ENCODE assay signal across 1 cellular context in the genomic region with DNA sequence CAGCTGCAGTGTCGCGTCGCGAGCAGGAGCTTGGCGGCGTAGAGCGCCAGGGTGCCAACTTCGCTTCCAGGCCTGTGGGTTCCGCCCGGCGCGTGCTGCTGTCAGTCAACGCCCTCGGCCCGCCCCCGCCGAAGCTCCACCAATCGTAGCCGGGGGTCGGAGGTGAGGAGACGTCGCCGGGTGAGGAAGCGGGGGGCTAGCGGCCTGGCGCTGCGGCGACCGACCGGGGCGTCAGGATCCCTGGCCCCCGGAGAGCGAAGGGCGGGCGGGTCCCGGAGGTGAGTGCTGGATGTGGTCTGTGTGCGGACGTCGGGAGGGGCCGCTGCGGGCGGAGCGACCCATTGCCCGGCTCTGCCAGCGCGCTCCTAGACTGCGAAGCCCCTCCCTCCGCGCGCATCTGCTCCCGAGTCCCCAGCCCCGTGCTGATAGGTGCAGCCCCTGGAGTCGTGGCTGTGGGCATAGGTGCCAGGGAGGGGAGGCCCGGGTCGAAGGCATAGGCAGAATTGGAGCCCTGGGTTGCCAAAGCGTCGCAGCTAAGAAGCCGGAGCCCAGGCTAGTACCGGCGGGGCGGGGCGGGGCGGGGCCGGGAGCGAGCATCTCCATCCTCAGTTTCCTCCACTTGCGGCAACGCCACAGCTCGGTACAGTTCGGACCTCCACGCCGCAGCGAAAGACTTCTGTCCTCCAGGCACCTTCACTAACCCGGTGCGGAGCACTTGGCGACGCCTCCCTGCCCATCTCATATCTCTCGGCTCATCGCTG.
A peak's percentile ranks its signal among the peaks of the same experiment; 100 is the strongest.
TF ChIP-seq lines count a peak whose summit lies in the region.

A gene (plus strand): TSS at position 165 of the 761 bp plus-strand sequence. CDS start 6,386 bp downstream, outside the sequence.

TF ChIP-seq in HepG2, 621 proteins besides CTCF, POLR2A, EP300 and RAD21 (continued from another document):
- TF ChIP-seq LCORL (IDR thresholded peaks at IDR 0.05) = no peak
- TF ChIP-seq LCORL (CRISPR knock-in tag; IDR thresholded peaks at IDR 0.05) = peak; percentile 33; the same call in 1 of the 2 replicates
- peak; percentile 43; the same call in 1 of the 2 replicates for TF ChIP-seq MTA1 (CRISPR knock-in tag; IDR thresholded peaks at IDR 0.05; ENCODE audit: borderline replicate concordance)
- TF ChIP-seq MIER3 (CRISPR knock-in tag; IDR thresholded peaks at IDR 0.05; ENCODE audit: borderline replicate concordance) = peak; percentile 15; the same call in 1 of the 2 replicates
- 0 out of 2 replicates have a peak, but pooled peaks have one; percentile 84 for TF ChIP-seq CC2D1A (CRISPR knock-in tag; IDR thresholded peaks at IDR 0.05)
- TF ChIP-seq DR1 (CRISPR knock-in tag; IDR thresholded peaks at IDR 0.05) = 0 out of 2 replicates have a peak, but pooled peaks have one; percentile 62
- TF ChIP-seq ZNF335 (CRISPR knock-in tag; IDR thresholded peaks at IDR 0.05) = peak; percentile 30; the same call in 1 of the 2 replicates
- TF ChIP-seq ZNF776 (CRISPR knock-in tag; IDR thresholded peaks at IDR 0.05) = peak; percentile 57
- TF ChIP-seq NR2C2 (CRISPR knock-in tag; IDR thresholded peaks at IDR 0.05; ENCODE audit: borderline replicate concordance) = peak; percentile 98
- TF ChIP-seq TEAD3 (CRISPR knock-in tag; optimal IDR thresholded peaks at IDR 0.05; ENCODE audit: borderline replicate concordance) = peak; percentile 62
- TF ChIP-seq YEATS4 (CRISPR knock-in tag; IDR thresholded peaks at IDR 0.05; ENCODE audit: borderline replicate concordance) = peak; percentile 70
- TF ChIP-seq KDM6A (CRISPR knock-in tag; IDR thresholded peaks at IDR 0.05; ENCODE audit: low read depth) = no peak
- 0 out of 2 replicates have a peak, but pooled peaks have one; percentile 76 for TF ChIP-seq ZNF431 (CRISPR knock-in tag; IDR thresholded peaks at IDR 0.05; ENCODE audit: borderline replicate concordance, low read depth)
- TF ChIP-seq IRX3 (CRISPR knock-in tag; IDR thresholded peaks at IDR 0.05; ENCODE audit: borderline replicate concordance, low read depth) = peak; percentile 69; the same call in 1 of the 2 replicates
- TF ChIP-seq KDM2A (CRISPR knock-in tag; IDR thresholded peaks at IDR 0.05; ENCODE audit: borderline replicate concordance, low read depth) = peak; percentile 85
- peak; percentile 70; the same call in 1 of the 2 replicates for TF ChIP-seq PRMT3 (CRISPR knock-in tag; IDR thresholded peaks at IDR 0.05; ENCODE audit: borderline replicate concordance, low read depth)
- 0 out of 2 replicates have a peak, but pooled peaks have one; percentile 55 for TF ChIP-seq ESRRA (CRISPR knock-in tag; IDR thresholded peaks at IDR 0.05; ENCODE audit: low read depth)
- TF ChIP-seq, protein P1, sequence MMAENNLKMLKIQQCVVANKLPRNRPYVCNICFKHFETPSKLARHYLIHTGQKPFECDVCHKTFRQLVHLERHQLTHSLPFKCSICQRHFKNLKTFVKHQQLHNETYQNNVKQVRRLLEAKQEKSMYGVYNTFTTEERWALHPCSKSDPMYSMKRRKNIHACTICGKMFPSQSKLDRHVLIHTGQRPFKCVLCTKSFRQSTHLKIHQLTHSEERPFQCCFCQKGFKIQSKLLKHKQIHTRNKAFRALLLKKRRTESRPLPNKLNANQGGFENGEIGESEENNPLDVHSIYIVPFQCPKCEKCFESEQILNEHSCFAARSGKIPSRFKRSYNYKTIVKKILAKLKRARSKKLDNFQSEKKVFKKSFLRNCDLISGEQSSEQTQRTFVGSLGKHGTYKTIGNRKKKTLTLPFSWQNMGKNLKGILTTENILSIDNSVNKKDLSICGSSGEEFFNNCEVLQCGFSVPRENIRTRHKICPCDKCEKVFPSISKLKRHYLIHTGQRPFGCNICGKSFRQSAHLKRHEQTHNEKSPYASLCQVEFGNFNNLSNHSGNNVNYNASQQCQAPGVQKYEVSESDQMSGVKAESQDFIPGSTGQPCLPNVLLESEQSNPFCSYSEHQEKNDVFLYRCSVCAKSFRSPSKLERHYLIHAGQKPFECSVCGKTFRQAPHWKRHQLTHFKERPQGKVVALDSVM (CRISPR knock-in tag; IDR thresholded peaks at IDR 0.05) = no peak
- 0 out of 2 replicates have a peak, but pooled peaks have one; percentile 1 for TF ChIP-seq ZBTB3 (CRISPR knock-in tag; IDR thresholded peaks at IDR 0.05; ENCODE audit: borderline replicate concordance, low read depth)
- no peak for TF ChIP-seq ZNF292 (CRISPR knock-in tag; IDR thresholded peaks at IDR 0.05; ENCODE audit: borderline replicate concordance, low read depth)
- TF ChIP-seq, protein P2, sequence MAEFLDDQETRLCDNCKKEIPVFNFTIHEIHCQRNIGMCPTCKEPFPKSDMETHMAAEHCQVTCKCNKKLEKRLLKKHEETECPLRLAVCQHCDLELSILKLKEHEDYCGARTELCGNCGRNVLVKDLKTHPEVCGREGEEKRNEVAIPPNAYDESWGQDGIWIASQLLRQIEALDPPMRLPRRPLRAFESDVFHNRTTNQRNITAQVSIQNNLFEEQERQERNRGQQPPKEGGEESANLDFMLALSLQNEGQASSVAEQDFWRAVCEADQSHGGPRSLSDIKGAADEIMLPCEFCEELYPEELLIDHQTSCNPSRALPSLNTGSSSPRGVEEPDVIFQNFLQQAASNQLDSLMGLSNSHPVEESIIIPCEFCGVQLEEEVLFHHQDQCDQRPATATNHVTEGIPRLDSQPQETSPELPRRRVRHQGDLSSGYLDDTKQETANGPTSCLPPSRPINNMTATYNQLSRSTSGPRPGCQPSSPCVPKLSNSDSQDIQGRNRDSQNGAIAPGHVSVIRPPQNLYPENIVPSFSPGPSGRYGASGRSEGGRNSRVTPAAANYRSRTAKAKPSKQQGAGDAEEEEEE (CRISPR knock-in tag; IDR thresholded peaks at IDR 0.05; ENCODE audit: borderline replicate concordance) = no peak
- peak; percentile 87 for TF ChIP-seq NFKB2 (CRISPR knock-in tag; IDR thresholded peaks at IDR 0.05; ENCODE audit: borderline replicate concordance)
- peak; percentile 89 for TF ChIP-seq NFYC (CRISPR knock-in tag; IDR thresholded peaks at IDR 0.05)
- TF ChIP-seq ARNT (IDR thresholded peaks at IDR 0.05) = no peak
- no peak for TF ChIP-seq TRIM24 (CRISPR knock-in tag; IDR thresholded peaks at IDR 0.05)
- TF ChIP-seq ZFP36L2 (CRISPR knock-in tag; IDR thresholded peaks at IDR 0.05) = no peak
- no peak; the same call in 1 of the 2 replicates for TF ChIP-seq ZNF296 (CRISPR knock-in tag; conservative IDR thresholded peaks at IDR 0.05)
- no peak for TF ChIP-seq RBM22 (optimal IDR thresholded peaks at IDR 0.05; ENCODE audit: low read length)
- TF ChIP-seq, protein P3, sequence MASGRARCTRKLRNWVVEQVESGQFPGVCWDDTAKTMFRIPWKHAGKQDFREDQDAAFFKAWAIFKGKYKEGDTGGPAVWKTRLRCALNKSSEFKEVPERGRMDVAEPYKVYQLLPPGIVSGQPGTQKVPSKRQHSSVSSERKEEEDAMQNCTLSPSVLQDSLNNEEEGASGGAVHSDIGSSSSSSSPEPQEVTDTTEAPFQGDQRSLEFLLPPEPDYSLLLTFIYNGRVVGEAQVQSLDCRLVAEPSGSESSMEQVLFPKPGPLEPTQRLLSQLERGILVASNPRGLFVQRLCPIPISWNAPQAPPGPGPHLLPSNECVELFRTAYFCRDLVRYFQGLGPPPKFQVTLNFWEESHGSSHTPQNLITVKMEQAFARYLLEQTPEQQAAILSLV (CRISPR knock-in tag; IDR thresholded peaks at IDR 0.05; ENCODE audit: borderline replicate concordance) = no peak
- peak; percentile 48; the same call in 1 of the 2 replicates for TF ChIP-seq ZNF136 (CRISPR knock-in tag; IDR thresholded peaks at IDR 0.05; ENCODE audit: low read depth)
- TF ChIP-seq RNF2 (conservative IDR thresholded peaks at IDR 0.05; ENCODE audit: low read depth) = peak; percentile 76; the same call in 1 of the 2 replicates
- TF ChIP-seq ZMYM3 (CRISPR knock-in tag; IDR thresholded peaks at IDR 0.05) = no peak
- TF ChIP-seq ZNF674 (CRISPR knock-in tag; IDR thresholded peaks at IDR 0.05; ENCODE audit: low read depth) = 0 out of 2 replicates have a peak, but pooled peaks have one; percentile 6
- no peak for TF ChIP-seq XBP1 (CRISPR knock-in tag; IDR thresholded peaks at IDR 0.05)
- TF ChIP-seq ZSCAN22 (CRISPR knock-in tag; IDR thresholded peaks at IDR 0.05) = 0 out of 2 replicates have a peak, but pooled peaks have one; percentile 42
- TF ChIP-seq, protein P4, sequence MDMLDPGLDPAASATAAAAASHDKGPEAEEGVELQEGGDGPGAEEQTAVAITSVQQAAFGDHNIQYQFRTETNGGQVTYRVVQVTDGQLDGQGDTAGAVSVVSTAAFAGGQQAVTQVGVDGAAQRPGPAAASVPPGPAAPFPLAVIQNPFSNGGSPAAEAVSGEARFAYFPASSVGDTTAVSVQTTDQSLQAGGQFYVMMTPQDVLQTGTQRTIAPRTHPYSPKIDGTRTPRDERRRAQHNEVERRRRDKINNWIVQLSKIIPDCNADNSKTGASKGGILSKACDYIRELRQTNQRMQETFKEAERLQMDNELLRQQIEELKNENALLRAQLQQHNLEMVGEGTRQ (IDR thresholded peaks at IDR 0.05; ENCODE audit: low read depth, low read length) = no peak
- TF ChIP-seq, protein P4 (CRISPR knock-in tag; IDR thresholded peaks at IDR 0.05; ENCODE audit: borderline replicate concordance) = peak; percentile 59; the same call in 1 of the 2 replicates
- TF ChIP-seq, protein P5, sequence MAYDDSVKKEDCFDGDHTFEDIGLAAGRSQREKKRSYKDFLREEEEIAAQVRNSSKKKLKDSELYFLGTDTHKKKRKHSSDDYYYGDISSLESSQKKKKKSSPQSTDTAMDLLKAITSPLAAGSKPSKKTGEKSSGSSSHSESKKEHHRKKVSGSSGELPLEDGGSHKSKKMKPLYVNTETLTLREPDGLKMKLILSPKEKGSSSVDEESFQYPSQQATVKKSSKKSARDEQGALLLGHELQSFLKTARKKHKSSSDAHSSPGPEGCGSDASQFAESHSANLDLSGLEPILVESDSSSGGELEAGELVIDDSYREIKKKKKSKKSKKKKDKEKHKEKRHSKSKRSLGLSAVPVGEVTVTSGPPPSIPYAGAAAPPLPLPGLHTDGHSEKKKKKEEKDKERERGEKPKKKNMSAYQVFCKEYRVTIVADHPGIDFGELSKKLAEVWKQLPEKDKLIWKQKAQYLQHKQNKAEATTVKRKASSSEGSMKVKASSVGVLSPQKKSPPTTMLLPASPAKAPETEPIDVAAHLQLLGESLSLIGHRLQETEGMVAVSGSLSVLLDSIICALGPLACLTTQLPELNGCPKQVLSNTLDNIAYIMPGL (CRISPR knock-in tag; IDR thresholded peaks at IDR 0.05; ENCODE audit: borderline replicate concordance in 1 of 2, low read depth in 1 of 2) = peak in 1 of 2 experiments; percentile 61; a peak in 3 of 4 replicates
- TF ChIP-seq POLR2G (IDR thresholded peaks at IDR 0.05; ENCODE audit: low read depth, low read length) = peak; percentile 55
- TF ChIP-seq, protein P6, sequence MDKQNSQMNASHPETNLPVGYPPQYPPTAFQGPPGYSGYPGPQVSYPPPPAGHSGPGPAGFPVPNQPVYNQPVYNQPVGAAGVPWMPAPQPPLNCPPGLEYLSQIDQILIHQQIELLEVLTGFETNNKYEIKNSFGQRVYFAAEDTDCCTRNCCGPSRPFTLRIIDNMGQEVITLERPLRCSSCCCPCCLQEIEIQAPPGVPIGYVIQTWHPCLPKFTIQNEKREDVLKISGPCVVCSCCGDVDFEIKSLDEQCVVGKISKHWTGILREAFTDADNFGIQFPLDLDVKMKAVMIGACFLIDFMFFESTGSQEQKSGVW (CRISPR knock-in tag; IDR thresholded peaks at IDR 0.05; ENCODE audit: borderline replicate concordance) = no peak
TF ChIP-seq in HepG2: peak in this region for 279.
